ENCODE assay signal across 8 cellular contexts in genomic region chr1:156592158-156592909, GRCh38. TPM values are rescaled to one million over a fixed set of nuclear protein-coding genes. Genes with fewer than 3 reads are reported as not detected.
A peak's percentile ranks its signal among the peaks of the same experiment; 100 is the strongest.
DNase-seq lines count a peak whose midpoint lies in the region; ATAC-seq and TF ChIP-seq lines count a peak whose summit lies in the region.

No MANE protein-coding gene starts in this region.

- H3K9me3 Mint-ChIP-seq in mesothelial cell of epicardium, result no peaks in the 10 kb centered on the region

- H3K9me3 ChIP-seq in A673 (ENCODE audit: low read depth, low read length, poor library complexity, severe bottlenecking), result no peaks in the 10 kb centered on the region
- no peaks in the 10 kb centered on the region for H3K9me3 ChIP-seq in HUES6 (ENCODE audit: control insufficient read depth, insufficient read depth, low read depth, low read length)
- no peaks in the 10 kb centered on the region for H3K9me3 ChIP-seq in breast epithelium

- no TSS peak for BruUV-seq in A673 (replicated peaks; lab: Mats Ljungman, UMichigan)

- ATAC-seq in GM18517 (IDR thresholded peaks at IDR 0.05; ENCODE audit: unreplicated experiment) (no peak), HG03521 (IDR thresholded peaks at IDR 0.05; ENCODE audit: unreplicated experiment) (no peak), HG02798 (IDR thresholded peaks at IDR 0.05; ENCODE audit: poor library complexity, unreplicated experiment) (no peak)

- peaks cover 43% of the 10 kb centered on the region for H3K36me3 ChIP-seq in A673 (ENCODE audit: insufficient read depth, low read length, poor library complexity, severe bottlenecking)
- H3K36me3 ChIP-seq in HUES6 (ENCODE audit: control insufficient read depth, insufficient read depth, low read length), result peaks cover 48% of the 10 kb centered on the region
- no peaks in the 10 kb centered on the region for H3K36me3 ChIP-seq in breast epithelium

- CTCF ChIA-PET in A673 (lab: Charles Lee), result interaction anchor here (0.6 to 1.7 kb wide), 3 partner anchors 9 to 210 kb away, joined by 4 to 9 read pairs (median 4); partner anchors contain the start of gene GPATCH4

- peaks cover 14% of the 10 kb centered on the region for H3K36me3 Mint-ChIP-seq in mesothelial cell of epicardium

- H3K27me3 Mint-ChIP-seq in mesothelial cell of epicardium (ENCODE audit: low read depth), result no peaks in the 10 kb centered on the region

- H3K27ac ChIP-seq in A673 (ENCODE audit: low read depth, low read length, poor library complexity, severe bottlenecking) (peak overlapping the region; percentile 88), HUES6 (ENCODE audit: low read depth, low read length) (0 out of 2 replicates have a peak overlapping the region, but pooled peaks have one; percentile 36), breast epithelium (peak overlapping the region; percentile 83 to 85)

- peaks cover 24% of the 10 kb centered on the region for H3K4me1 Mint-ChIP-seq in mesothelial cell of epicardium

- H3K4me3 Mint-ChIP-seq in mesothelial cell of epicardium, result peak overlapping the region; percentile 86

- peak overlapping the region; percentile 83 for H3K9ac ChIP-seq in HUES6 (ENCODE audit: low read length)

- DNase-seq in A673 (ENCODE audit: low spot score) (peak; percentile 21), breast epithelium (ENCODE audit: low spot score in 2 of 2) (no peak), mesothelial cell of epicardium (ENCODE audit: low spot score in 2 of 2, unreplicated experiment in 2 of 2) (no peak), NCI-H1105 (lab: John Stamatoyannopoulos, UW) (no peak)

- H3K4me1 ChIP-seq in A673 (ENCODE audit: insufficient read depth, low read length, poor library complexity, severe bottlenecking), result peaks cover 4% of the 10 kb centered on the region
- H3K4me1 ChIP-seq in HUES6 (ENCODE audit: control insufficient read depth, insufficient read depth, low read length), result peaks cover 9% of the 10 kb centered on the region
- peaks cover 0 to 7% of the 10 kb centered on the region in 2 donors for H3K4me1 ChIP-seq in breast epithelium

- TF ChIP-seq POLR2A in breast epithelium (IDR thresholded peaks at IDR 0.05), result no peak

- H3K4me3 ChIP-seq in A673 (ENCODE audit: low read depth, low read length, poor library complexity, severe bottlenecking) (peak overlapping the region; percentile 84), HUES6 (ENCODE audit: low read depth, low read length) (peak overlapping the region; percentile 70), breast epithelium (peak overlapping the region; percentile 71 to 89 (median 74))

- intact Hi-C loops in A673 (cut with micrococcal nuclease; ENCODE audit: unreplicated experiment), result no loop called here
- intact Hi-C loops in breast epithelium (cut with DNase I; ENCODE audit: low total_unique reads), result loop anchor here (5.0 kb wide), 1 partner anchor 675 kb away; no protein-coding TSS in a partner anchor

- H3K27ac Mint-ChIP-seq in mesothelial cell of epicardium, result peak overlapping the region; percentile 77

- H3K27me3 ChIP-seq in A673 (replicated peaks; ENCODE audit: insufficient read depth, low read depth, low read length, poor library complexity), result no peaks in the 10 kb centered on the region
- H3K27me3 ChIP-seq in HUES6 (ENCODE audit: control insufficient read depth, insufficient read depth, low read length), result no peaks in the 10 kb centered on the region
- H3K27me3 ChIP-seq in breast epithelium, result no peaks in the 10 kb centered on the region

- TF ChIP-seq CTCF in A673 (conservative IDR thresholded peaks at IDR 0.05; ENCODE audit: low read depth, low read length) (no peak), breast epithelium (IDR thresholded peaks at IDR 0.05) (no peak), mesothelial cell of epicardium (IDR thresholded peaks at IDR 0.05; ENCODE audit: unreplicated experiment) (no peak)

- POLR2A ChIA-PET in A673 (lab: Charles Lee; ENCODE audit: low non-redundant PET), result no interaction called here

RNA-seq across cellular contexts. Expression of gene NAXE, which starts 0.8 kb away (rescaled TPM):
- 125 and 138 TPM in 2 replicates for total RNA-seq in A673 (2021)
- total RNA-seq in breast epithelium, result 10 to 100 TPM; 70.4 to 90.5 (median 75.5) TPM
- total RNA-seq in mesothelial cell of epicardium, result 99.1 to 105 TPM (median 104 TPM) in 3 replicates

RNA-seq across cellular contexts. Expression of gene GPATCH4, which starts 8.9 kb away (rescaled TPM):
- total RNA-seq in A673 (2021) (66.8 and 84.2 TPM in 2 replicates), breast epithelium (10 to 100 TPM; 20.2 to 31.1 (median 23.7) TPM), mesothelial cell of epicardium (22.7 to 24.0 TPM (median 23.6 TPM) in 3 replicates)

RNA-seq across cellular contexts. Expression of gene TTC24, which starts 12.8 kb away (rescaled TPM):
- not detected in 2 replicates for total RNA-seq in A673 (2021)
- not detected for total RNA-seq in breast epithelium
- total RNA-seq in mesothelial cell of epicardium, result not detected in 3 replicates

RNA-seq across cellular contexts. Expression of gene IQGAP3, which starts 20.0 kb away (rescaled TPM):
- total RNA-seq in A673 (2021) (35.3 and 37.5 TPM in 2 replicates), breast epithelium (1 to 10 TPM in 1 of 3 donors, under 1 TPM in 2; under 0.01 to 1.4 (median 0.15) TPM), mesothelial cell of epicardium (13.9 to 17.6 TPM (median 15.3 TPM) in 3 replicates)

RNA-seq across cellular contexts. Expression of gene HAPLN2, which starts 26.9 kb away (rescaled TPM):
- total RNA-seq in A673 (2021) (not detected in 2 replicates), breast epithelium (not detected), mesothelial cell of epicardium (0.76 to 1.2 TPM (median 1.2 TPM) in 3 replicates)

Comparison
In these comparisons a context has a peak if more than half of its experiments do, and no peak if none do; other contexts are left out.
1. H3K27ac ChIP-seq: peak in every context shown above with its lines; median percentile 88 in A673; 84 in breast epithelium; 36 in HUES6.